Comparison of ENCODE assay signal across 21 cellular contexts in genomic region chr18:28248653-28249052, GRCh38.
"Had no signal": no experiment of that assay in that cellular context is flagged by ENCODE, and none has a peak within 500 bp of the region (broad histone marks: within the 10 kb centered on the region; RNA-seq: fewer than 3 reads in every experiment).

No MANE protein-coding gene starts in this region.

- DNase-seq: cortex of kidney; effector memory CD8-positive, alpha-beta T cell; glutamatergic neuron; islet precursor cell; mammary epithelial cell; mucosa of descending colon; naive thymus-derived CD8-positive, alpha-beta T cell; nucleus accumbens; psoas muscle; retina; right lobe of liver; stimulated activated CD4-positive, alpha-beta T cell treated with anti-CD3 and anti-CD28 coated beads, Interleukin-4, amount 100 ng/mL, for 1 hour; tibial artery; upper lobe of left lung; uterus had no signal

- H3K27me3 Mint-ChIP-seq: effector memory CD8-positive, alpha-beta T cell; naive thymus-derived CD8-positive, alpha-beta T cell; stimulated activated memory B cell treated with anti-CD40 and anti-IgM and Interleukin-4, amounts not matched to agents 10 μg/mL and 1 μg/mL and 100 μg/mL, for 72 hours; stimulated activated naive CD8-positive, alpha-beta T cell treated with anti-CD3 and anti-CD28 coated beads, Interleukin-15, Interleukin-2, amounts not matched to agents 100 ng/mL and 50 ng/mL, for 24 hours had no signal

- H3K4me3 ChIP-seq: esophagus muscularis mucosa, gastroesophageal sphincter, mucosa of descending colon, psoas muscle, right lobe of liver, tibial artery, upper lobe of left lung, uterus had no signal

- H3K27me3 ChIP-seq: esophagus muscularis mucosa, gastroesophageal sphincter, right lobe of liver, tibial artery, upper lobe of left lung, uterus had no signal

- H3K4me1 ChIP-seq: esophagus muscularis mucosa, gastroesophageal sphincter, parathyroid adenoma, psoas muscle, right lobe of liver, tibial artery, upper lobe of left lung, uterus had no signal

- H3K79me2 ChIP-seq: parathyroid adenoma had no signal

- H3K27ac Mint-ChIP-seq: effector memory CD8-positive, alpha-beta T cell; naive thymus-derived CD8-positive, alpha-beta T cell; stimulated activated memory B cell treated with anti-CD40 and anti-IgM and Interleukin-4, amounts not matched to agents 10 μg/mL and 1 μg/mL and 100 μg/mL, for 72 hours; stimulated activated naive CD8-positive, alpha-beta T cell treated with anti-CD3 and anti-CD28 coated beads, Interleukin-15, Interleukin-2, amounts not matched to agents 100 ng/mL and 50 ng/mL, for 24 hours had no signal

- H3K36me3 ChIP-seq: esophagus muscularis mucosa, gastroesophageal sphincter, right lobe of liver, tibial artery, upper lobe of left lung, uterus had no signal

- H2AFZ ChIP-seq: parathyroid adenoma had no signal

- H3K4me3 Mint-ChIP-seq: effector memory CD8-positive, alpha-beta T cell; naive thymus-derived CD8-positive, alpha-beta T cell; stimulated activated memory B cell treated with anti-CD40 and anti-IgM and Interleukin-4, amounts not matched to agents 10 μg/mL and 1 μg/mL and 100 μg/mL, for 72 hours; stimulated activated naive CD8-positive, alpha-beta T cell treated with anti-CD3 and anti-CD28 coated beads, Interleukin-15, Interleukin-2, amounts not matched to agents 100 ng/mL and 50 ng/mL, for 24 hours had no signal

- H3K9ac ChIP-seq: parathyroid adenoma had no signal

- H3K4me1 Mint-ChIP-seq: naive thymus-derived CD8-positive, alpha-beta T cell; stimulated activated memory B cell treated with anti-CD40 and anti-IgM and Interleukin-4, amounts not matched to agents 10 μg/mL and 1 μg/mL and 100 μg/mL, for 72 hours had no signal

- H3K9me3 ChIP-seq: esophagus muscularis mucosa, gastroesophageal sphincter, psoas muscle, right lobe of liver, tibial artery, upper lobe of left lung, uterus had no signal

- H3K36me3 Mint-ChIP-seq: naive thymus-derived CD8-positive, alpha-beta T cell; stimulated activated memory B cell treated with anti-CD40 and anti-IgM and Interleukin-4, amounts not matched to agents 10 μg/mL and 1 μg/mL and 100 μg/mL, for 72 hours had no signal

- H3K27ac ChIP-seq: epithelial cell of prostate, esophagus muscularis mucosa, gastroesophageal sphincter, parathyroid adenoma, psoas muscle, right lobe of liver, tibial artery, upper lobe of left lung, uterus had no signal
